ENCODE assay signal across 18 cellular contexts in genomic region chr3:195253981-195254432, GRCh38. TPM values are rescaled to one million over a fixed set of nuclear protein-coding genes. Genes with fewer than 3 reads are reported as not detected.
A peak's percentile ranks its signal among the peaks of the same experiment; 100 is the strongest.
DNase-seq lines count a peak whose midpoint lies in the region; FAIRE-seq and TF ChIP-seq lines count a peak whose summit lies in the region.
"Had no signal": no experiment of that assay in that cellular context is flagged by ENCODE, and none has a peak within 500 bp of the region (broad histone marks: within the 10 kb centered on the region; RNA-seq: fewer than 3 reads in every experiment).

No MANE protein-coding gene starts in this region.

- H3K4me2 ChIP-seq in H1 (ENCODE audit: insufficient read depth in 1 of 2, low read depth in 2 of 2, low read length in 2 of 2), result no peak overlapping the region; a peak in 1 of 4 replicates

- peak; percentile 84 for DNase-seq in DMS 273 treated with DMSO at 0.1 percent for 48 hours (lab: John Stamatoyannopoulos, UW)
- no peak for DNase-seq in HFFc6
- DNase-seq in H1 (ENCODE audit: low read depth in 1 of 2, low spot score in 2 of 2), result peak in 1 of 2 experiments; percentile 51
- DNase-seq in nephron progenitor cell, result peak; percentile 46
- DNase-seq in HTR-8/SVneo (ENCODE audit: insufficient read length, low spot score), result no peak
- no peak for DNase-seq in AG08396 (ENCODE audit: low spot score)
- no peak for DNase-seq in NCI-H1105 treated with DMSO at 0.1 percent for 48 hours (lab: John Stamatoyannopoulos, UW)
- DNase-seq: activated naive CD4-positive, alpha-beta T cell; DMS53; Karpas-422; NCI-H1417; stimulated activated CD4-positive, alpha-beta T cell treated with anti-CD3 and anti-CD28 coated beads, Interleukin-4, amount 100 ng/mL, for 24 hours; stimulated activated CD8-positive, alpha-beta memory T cell treated with anti-CD3 and anti-CD28 coated beads, Interleukin-4, amount 100 ng/mL, for 48 hours; testis had no signal

- no peak overlapping the region for H2AK5ac ChIP-seq in H1 (ENCODE audit: low read depth, low read length)

- POLR2A ChIA-PET in H1 (lab: Charles Lee; ENCODE audit: partially characterized antibody), result interaction anchor here (0.5 kb wide), 1 partner anchor 662 kb away, joined by 3 read pairs; no protein-coding TSS in a partner anchor

- TF ChIP-seq RAD21 in H1 (IDR thresholded peaks at IDR 0.05 in 1 of 2, conservative IDR thresholded peaks at IDR 0.05 in 1 of 2; ENCODE audit: low read depth in 2 of 2, low read length in 2 of 2), result no peak

- H3K9me3 ChIP-seq in H1 (ENCODE audit: insufficient read depth in 2 of 2, low read depth in 1 of 2, low read length in 1 of 2), result no peaks in the 10 kb centered on the region; a peak in 1 of 4 replicates
- H3K9me3 ChIP-seq: ascending aorta, testis had no signal

- H2AFZ ChIP-seq in H1 (ENCODE audit: low read length), result no peak overlapping the region

- no peak overlapping the region for H2BK12ac ChIP-seq in H1 (ENCODE audit: low read depth, low read length)

- WGBS in H1 (ENCODE audit: extremely low coverage in 1 of 2, insufficient coverage in 1 of 2, insufficient read length in 1 of 2, insufficient replicate concordance in 2 of 2, low coverage in 1 of 2, low lambda C conversion rate in 2 of 2, missing lambda C conversion rate in 1 of 2), 2 experiments, result 85% methylated on average over 10 of the region's 10 CpGs; no CpG with 5 or more reads in 1 of the 2 experiments

- 0 out of 2 replicates have a peak overlapping the region, but pooled peaks have one; percentile 75 for H2BK5ac ChIP-seq in H1 (ENCODE audit: low read depth, low read length)

- CTCF ChIA-PET in H1 (lab: Charles Lee; ENCODE audit: partially characterized antibody), result interaction anchor here (1.0 to 1.4 kb wide), 2 partner anchors 12 to 129 kb away, joined by 3 to 4 read pairs; no protein-coding TSS in a partner anchor

- H2BK20ac ChIP-seq in H1 (ENCODE audit: low read length), result no peak overlapping the region; the same call in 1 of the 2 replicates

- H3K23me2 ChIP-seq in H1 (ENCODE audit: low read depth, low read length), result peaks cover 3% of the 10 kb centered on the region; the same call in 1 of the 2 replicates

- H3K27ac Mint-ChIP-seq in HFFc6 (no peak overlapping the region), nephron progenitor cell (peak overlapping the region; percentile 99)
- H3K27ac Mint-ChIP-seq: T-helper 1 cell treated with Interleukin-12 subunit alpha and Interleukin-12 subunit beta and Interleukin-4 antibody, amounts not matched to agents 30 μg/mL and 1 μg/mL, for 36 hours had no signal

- H3K56ac ChIP-seq in H1 (replicated peaks; ENCODE audit: insufficient read length, low read depth, low read length), result no peak overlapping the region

- no peak overlapping the region for H2BK15ac ChIP-seq in H1 (ENCODE audit: low read length)

- H3K4me3 Mint-ChIP-seq in HFFc6 (no peak overlapping the region), nephron progenitor cell (no peak overlapping the region)
- H3K4me3 Mint-ChIP-seq: T-helper 1 cell treated with Interleukin-12 subunit alpha and Interleukin-12 subunit beta and Interleukin-4 antibody, amounts not matched to agents 30 μg/mL and 1 μg/mL, for 36 hours had no signal

- no peak overlapping the region; a peak in 1 of 7 replicates for H3K9ac ChIP-seq in H1 (replicated peaks in 1 of 4; ENCODE audit: extremely low read depth in 1 of 4, low read depth in 3 of 4, low read length in 3 of 4)

- H3K79me2 ChIP-seq in H1 (ENCODE audit: control insufficient read depth in 1 of 2, insufficient read depth in 2 of 2, low read length in 2 of 2), result peaks cover 0 to 96% of the 10 kb centered on the region in 2 experiments; a peak in 3 of 4 replicates

- no peak overlapping the region for H3K4me3 ChIP-seq in H1 (ENCODE audit: extremely low read depth in 1 of 4, insufficient read depth in 2 of 4, low read depth in 3 of 4, low read length in 4 of 4)
- H3K4me3 ChIP-seq: ascending aorta, skin epidermis, testis had no signal

- H3K36me3 ChIP-seq in H1 (ENCODE audit: control insufficient read depth in 2 of 4, insufficient read depth in 4 of 4, low read length in 3 of 4), result no peaks in the 10 kb centered on the region
- H3K36me3 ChIP-seq: ascending aorta had no signal

- peaks cover 37% of the 10 kb centered on the region for H3K79me1 ChIP-seq in H1 (ENCODE audit: low read depth, low read length)

- H3K4me1 ChIP-seq in H1 (replicated peaks in 1 of 4; ENCODE audit: control insufficient read depth in 3 of 4, insufficient read depth in 4 of 4, low read length in 3 of 4), result peaks cover 7 to 42% (median 29%) of the 10 kb centered on the region in 4 experiments

- FAIRE-seq in H1 (lab: Jason Lieb, UNC), result no peak
- FAIRE-seq in HTR-8/SVneo (lab: Jason Lieb, UNC), result no peak

- H3K27me3 ChIP-seq in H1 (replicated peaks in 1 of 4; ENCODE audit: control insufficient read depth in 3 of 4, extremely low read depth in 1 of 4, insufficient read depth in 3 of 4, low read length in 3 of 4), result no peaks in the 10 kb centered on the region
- H3K27me3 ChIP-seq: ascending aorta, testis had no signal

- H4K8ac ChIP-seq in H1 (ENCODE audit: extremely low read depth, insufficient read depth, low read length), result no peak overlapping the region; the same call in 1 of the 2 replicates

- H3K4me1 Mint-ChIP-seq in HFFc6 (ENCODE audit: low read depth), result peaks cover 36% of the 10 kb centered on the region
- peaks cover 92% of the 10 kb centered on the region for H3K4me1 Mint-ChIP-seq in nephron progenitor cell

- no peaks in the 10 kb centered on the region; the same call in 1 of the 2 replicates for H3K27me3 Mint-ChIP-seq in HFFc6 (ENCODE audit: insufficient read depth)
- H3K27me3 Mint-ChIP-seq in nephron progenitor cell (ENCODE audit: low read depth, poor library complexity), result peaks cover 3% of the 10 kb centered on the region

- H3K18ac ChIP-seq in H1 (ENCODE audit: extremely low read depth, low read length), result no peak overlapping the region; the same call in 1 of the 2 replicates

- peak; percentile 20; the same call in 1 of the 2 replicates for TF ChIP-seq CTCF in HFFc6 (IDR thresholded peaks at IDR 0.05)
- no peak for TF ChIP-seq CTCF in H1 (IDR thresholded peaks at IDR 0.05; ENCODE audit: control extremely low read depth in 1 of 3, insufficient read depth in 1 of 3, low read depth in 1 of 3, low read length in 3 of 3)
- TF ChIP-seq CTCF in nephron progenitor cell (IDR thresholded peaks at IDR 0.05), result no peak

- H4K5ac ChIP-seq in H1 (ENCODE audit: insufficient read length, low read depth, low read length), result no peak overlapping the region

- H4K91ac ChIP-seq in H1 (replicated peaks; ENCODE audit: insufficient read length, low read length), result peak overlapping the region; percentile 86

- H3K9me3 Mint-ChIP-seq in HFFc6 (no peaks in the 10 kb centered on the region), nephron progenitor cell (no peaks in the 10 kb centered on the region)
- H3K9me3 Mint-ChIP-seq: T-helper 1 cell treated with Interleukin-12 subunit alpha and Interleukin-12 subunit beta and Interleukin-4 antibody, amounts not matched to agents 30 μg/mL and 1 μg/mL, for 36 hours had no signal

- no peak for TF ChIP-seq EP300 in H1 (IDR thresholded peaks at IDR 0.05; ENCODE audit: borderline replicate concordance in 1 of 2, low read depth in 2 of 2, low read length in 2 of 2)

- H3K36me3 Mint-ChIP-seq in HFFc6 (ENCODE audit: low read depth), result no peaks in the 10 kb centered on the region
- H3K36me3 Mint-ChIP-seq in nephron progenitor cell (ENCODE audit: low read depth), result peaks cover 14% of the 10 kb centered on the region

- no peak overlapping the region for H2BK120ac ChIP-seq in H1 (replicated peaks; ENCODE audit: low read depth, low read length)

- H3K4ac ChIP-seq in H1 (replicated peaks; ENCODE audit: insufficient read length, low read depth, low read length), result no peak overlapping the region

- no peak overlapping the region for H3K23ac ChIP-seq in H1 (ENCODE audit: insufficient read length)

- H3K14ac ChIP-seq in H1 (ENCODE audit: insufficient read length), result no peak overlapping the region

- no peak overlapping the region; the same call in 1 of the 2 replicates for H3K27ac ChIP-seq in H1 (ENCODE audit: low read depth, low read length)
- H3K27ac ChIP-seq: ascending aorta, HL-60, testis had no signal

- no peak for TF ChIP-seq POLR2A in H1 (IDR thresholded peaks at IDR 0.05; ENCODE audit: control extremely low read depth in 1 of 2, low read depth in 2 of 2, low read length in 2 of 2)

- H4K20me1 ChIP-seq in H1 (replicated peaks in 1 of 2; ENCODE audit: control insufficient read depth in 1 of 2, insufficient read depth in 2 of 2, low read length in 2 of 2), result peaks cover 10 to 26% of the 10 kb centered on the region in 2 experiments

TF ChIP-seq in H1, 55 proteins besides CTCF, POLR2A, EP300 and RAD21 (continues in another document):
- TF ChIP-seq BCL11A (IDR thresholded peaks at IDR 0.05; ENCODE audit: low read depth in 2 of 2, low read length in 2 of 2) (no peak), JUND (IDR thresholded peaks at IDR 0.05; ENCODE audit: low read length) (no peak), RFX5 (IDR thresholded peaks at IDR 0.05; ENCODE audit: borderline replicate concordance, low read depth, low read length) (no peak), SIRT6 (IDR thresholded peaks at IDR 0.05; ENCODE audit: low read length) (no peak), ASH2L (IDR thresholded peaks at IDR 0.05; ENCODE audit: low read length) (no peak), TCF12 (IDR thresholded peaks at IDR 0.05; ENCODE audit: low read depth, low read length) (no peak), KDM1A (IDR thresholded peaks at IDR 0.05; ENCODE audit: borderline replicate concordance, low read length) (no peak)

RNA-seq across cellular contexts. Expression of gene XXYLT1, which starts 17.0 kb away (rescaled TPM):
- total RNA-seq in HFFc6 (2021; fragmentation: NEBNext Ultra II Directional; extraction: Animal tissue kit (Norgen Biotek cat#: 25700)), result 10 to 100 TPM; 16.9 to 24.2 (median 18.3) TPM
- 23.8 and 24.5 TPM in 2 replicates for total RNA-seq in H1 (2021; fragmentation: NEBNext Ultra II Directional; extraction: Animal tissue kit (Norgen Biotek cat#: 25700))
- polyA plus RNA-seq in H1 (2011; rRNA removed), result 18.9 and 20.2 TPM in 2 replicates
- 21.1 TPM for polyA plus RNA-seq in H1 (2011; cell fraction: cytosol; rRNA removed)
- 14.9 TPM for polyA plus RNA-seq in H1 (2011; cell fraction: nucleus; rRNA removed)
- 19.3 to 20.5 TPM (median 20.0 TPM) in 4 replicates for polyA plus RNA-seq in H1 (2012, experiment 1 of 2)
- polyA plus RNA-seq in H1 (2012, experiment 2 of 2), result 25.8 TPM
- 29.3 TPM for polyA plus RNA-seq in H1 (2013, experiment 1 of 2)
- 32.6 TPM for polyA plus RNA-seq in H1 (2013, experiment 2 of 2)
- polyA minus RNA-seq in H1 (2011; rRNA and poly(A)+ RNA removed), result 15.2 and 16.2 TPM in 2 replicates
- polyA minus RNA-seq in H1 (2011; cell fraction: cytosol; rRNA and poly(A)+ RNA removed), result 22.8 TPM
- polyA minus RNA-seq in H1 (2011; cell fraction: nucleus; rRNA and poly(A)+ RNA removed), result 31.3 TPM

Comparison
In these comparisons a context has a peak if more than half of its experiments do, and no peak if none do; other contexts are left out.
1. DNase-seq: peak in DMS 273 treated with DMSO at 0.1 percent for 48 hours (single experiment) and nephron progenitor cell (single experiment); none in HFFc6 (single experiment), HTR-8/SVneo (single experiment), AG08396 (single experiment) and NCI-H1105 treated with DMSO at 0.1 percent for 48 hours (single experiment).